Comparison of ENCODE assay signal across 8 cellular contexts in genomic region chr9:19379283-19379682, GRCh38. TPM values are rescaled to one million over a fixed set of nuclear protein-coding genes. Genes with fewer than 3 reads are reported as not detected.
A peak's percentile ranks its signal among the peaks of the same experiment; 100 is the strongest.
DNase-seq lines count a peak whose midpoint lies in the region; ATAC-seq and TF ChIP-seq lines count a peak whose summit lies in the region.

No MANE protein-coding gene starts in this region.

- DNase-seq in heart right ventricle (no peak), left cardiac atrium (no peak), astrocyte of the spinal cord (ENCODE audit: low read depth, low spot score) (no peak), lung (ENCODE audit: low spot score) (no peak), uterus (no peak), NCI-H2107 (lab: John Stamatoyannopoulos, UW) (no peak)

- H3K36me3 ChIP-seq in heart right ventricle, result peaks cover 0 to 53% (median 41%) of the 10 kb centered on the region in 9 donors
- peaks cover 16 to 26% of the 10 kb centered on the region in 2 donors for H3K36me3 ChIP-seq in lung (ENCODE audit: control insufficient read depth in 2 of 2, insufficient read depth in 2 of 2, low read length in 2 of 2)
- no peaks in the 10 kb centered on the region for H3K36me3 ChIP-seq in uterus

- in situ Hi-C loops in astrocyte of the spinal cord (cut with HindIII; ENCODE audit: low sequenced_read_pairs), result no loop called here

- ATAC-seq in heart right ventricle, result no peak
- no peak for ATAC-seq in left cardiac atrium
- no peak for ATAC-seq in lung (ENCODE audit: insufficient read depth, low FRiP score)
- ATAC-seq in HG03520 (IDR thresholded peaks at IDR 0.05; ENCODE audit: unreplicated experiment), result no peak
- ATAC-seq in GM18858 (IDR thresholded peaks at IDR 0.05; ENCODE audit: unreplicated experiment), result no peak

- no peaks in the 10 kb centered on the region for H3K9me3 ChIP-seq in heart right ventricle
- no peaks in the 10 kb centered on the region for H3K9me3 ChIP-seq in lung (ENCODE audit: control insufficient read depth in 2 of 2, insufficient read depth in 1 of 2, low read length in 1 of 2)
- H3K9me3 ChIP-seq in uterus, result no peaks in the 10 kb centered on the region

- H3K27me3 ChIP-seq in heart right ventricle, result no peaks in the 10 kb centered on the region
- no peaks in the 10 kb centered on the region for H3K27me3 ChIP-seq in lung (ENCODE audit: control insufficient read depth, insufficient read depth)
- no peaks in the 10 kb centered on the region for H3K27me3 ChIP-seq in uterus

- H3K4me3 ChIP-seq in heart right ventricle (peak overlapping the region; percentile 56 to 86 (median 72)), astrocyte of the spinal cord (ENCODE audit: low read depth, low read length) (peak overlapping the region; percentile 94), lung (peak overlapping the region; percentile 79), uterus (peak overlapping the region; percentile 63 to 74)

- intact Hi-C loops in heart right ventricle (cut with DNase I) (loop anchor here in 4 of 10 donors (10.0 kb wide), 4 partner anchors 66 to 294 kb away; no protein-coding TSS in a partner anchor), left cardiac atrium (cut with DNase I) (loop anchor here in 1 of 2 donors (5.0 to 10.0 kb wide), 2 partner anchors 284 to 327 kb away; no protein-coding TSS in a partner anchor), uterus (cut with DNase I; ENCODE audit: low total_unique reads) (no loop called here)

- H3K27ac ChIP-seq in heart right ventricle (peak overlapping the region; percentile 83 to 96 (median 88)), lung (ENCODE audit: low read depth in 1 of 2, low read length in 1 of 2) (peak overlapping the region; percentile 87 to 88), uterus (peak overlapping the region; percentile 94 to 95)

- TF ChIP-seq CTCF in heart right ventricle (IDR thresholded peaks at IDR 0.05), result no peak
- TF ChIP-seq CTCF in astrocyte of the spinal cord (IDR thresholded peaks at IDR 0.05; ENCODE audit: low read depth, low read length), result no peak
- no peak for TF ChIP-seq CTCF in lung (IDR thresholded peaks at IDR 0.05; ENCODE audit: control extremely low read depth, extremely low read depth)
- TF ChIP-seq CTCF in uterus (IDR thresholded peaks at IDR 0.05), result no peak

- H3K4me1 ChIP-seq in heart right ventricle, result peaks cover 0 to 40% (median 27%) of the 10 kb centered on the region in 9 donors
- peaks cover 0 to 16% of the 10 kb centered on the region in 2 donors for H3K4me1 ChIP-seq in lung (ENCODE audit: control insufficient read depth in 2 of 2, insufficient read depth in 2 of 2, low read length in 2 of 2)
- H3K4me1 ChIP-seq in uterus, result no peaks in the 10 kb centered on the region

- 6 to 9% methylated on average over 12 of the region's 12 CpGs for WGBS in heart right ventricle, 2 donors
- 7 to 9% methylated on average over 12 of the region's 12 CpGs for WGBS in lung, 2 donors

- no peak for TF ChIP-seq POLR2A in uterus (IDR thresholded peaks at IDR 0.05)

RNA-seq across cellular contexts. Expression of gene RPS6, which starts 0.8 kb away (rescaled TPM):
- total RNA-seq in heart right ventricle, result 1,000 to 10,000 TPM in 2 of 10 donors, 100 to 1,000 TPM in 8; 741 to 1,132 (median 846) TPM
- polyA plus RNA-seq in heart right ventricle, result 1,000 to 10,000 TPM; 1,705 to 2,340 TPM
- 1,000 to 10,000 TPM; 1,134 to 1,265 TPM for total RNA-seq in left cardiac atrium
- total RNA-seq in lung, result 1,000 to 10,000 TPM; 1,779 to 2,612 TPM
- polyA plus RNA-seq in lung, result 1,000 to 10,000 TPM; 1,742 to 5,189 TPM
- total RNA-seq in uterus, result 1,000 to 10,000 TPM; 1,254 to 4,841 (median 2,523) TPM

RNA-seq across cellular contexts. Expression of gene ACER2, which starts 29.5 kb away (rescaled TPM):
- total RNA-seq in heart right ventricle, result 1 to 10 TPM; 1.7 to 8.7 (median 4.0) TPM
- under 1 TPM; 0.52 to 0.88 TPM for polyA plus RNA-seq in heart right ventricle
- 1 to 10 TPM; 3.0 to 4.7 TPM for total RNA-seq in left cardiac atrium
- 1 to 10 TPM; 4.4 to 4.9 TPM for total RNA-seq in lung
- 1 to 10 TPM in 1 of 2 donors, under 1 TPM in 1; 0.30 to 1.2 TPM for polyA plus RNA-seq in lung
- 10 to 100 TPM in 1 of 4 donors, 1 to 10 TPM in 3; 2.8 to 13.5 (median 6.9) TPM for total RNA-seq in uterus
